Comparison of ENCODE assay signal across 15 cellular contexts in the genomic region with DNA sequence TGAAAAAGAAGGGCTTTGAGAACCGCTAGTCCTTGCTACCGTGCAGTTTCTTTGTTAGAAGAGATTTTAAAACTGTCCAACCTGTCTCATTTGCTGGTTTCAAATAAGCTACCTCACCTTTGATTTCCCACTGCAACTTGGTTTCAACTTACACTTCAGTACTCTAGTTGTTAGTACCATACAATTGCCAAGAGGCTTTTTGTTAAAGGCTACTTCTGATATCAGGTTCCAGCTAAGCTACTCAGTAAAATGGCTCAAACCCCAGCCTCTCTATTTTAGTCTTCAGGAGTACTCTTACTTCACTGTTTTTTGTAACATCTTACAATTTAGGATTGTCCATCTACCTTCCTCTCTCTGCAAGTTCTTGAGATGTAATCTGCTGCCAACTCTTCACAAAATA.
DNase-seq lines count a peak whose midpoint lies in the region.
"Had no signal": no experiment of that assay in that cellular context is flagged by ENCODE, and none has a peak within 500 bp of the region (broad histone marks: within the 10 kb centered on the region; RNA-seq: fewer than 3 reads in every experiment).

No MANE protein-coding gene starts in this region.

- DNase-seq in NCI-H1105 treated with DMSO at 0.1 percent for 48 hours (lab: John Stamatoyannopoulos, UW) (peak; percentile 5), NCI-H1105 (lab: John Stamatoyannopoulos, UW) (no peak), DMS79 treated with DMSO at 0.1 percent for 48 hours (lab: John Stamatoyannopoulos, UW) (peak; percentile 89), NCI-H2107 (lab: John Stamatoyannopoulos, UW) (peak; percentile 75), left kidney (ENCODE audit: low read depth, low spot score) (peak; percentile 54), NCI-H446 treated with DMSO at 0.1 percent for 48 hours (lab: John Stamatoyannopoulos, UW) (no peak), SW 1271 (lab: John Stamatoyannopoulos, UW) (no peak), SIG-M5 treated with dmso at 0.1 percent for 504 hours (lab: John Stamatoyannopoulos, UW; ENCODE audit: unreplicated experiment) (no peak)
- DNase-seq: 8988T, DMS 273 treated with DMSO at 0.1 percent for 48 hours, IMR-90, Kasumi-1, NCI-H1694, NCI-H524, OCI-M1 had no signal

Comparison
In these comparisons a context has a peak if more than half of its experiments do, and no peak if none do; other contexts are left out.
1. DNase-seq: peak in NCI-H1105 treated with DMSO at 0.1 percent for 48 hours (single experiment), DMS79 treated with DMSO at 0.1 percent for 48 hours (single experiment), NCI-H2107 (single experiment) and left kidney (single experiment); none in NCI-H1105 (single experiment), NCI-H446 treated with DMSO at 0.1 percent for 48 hours (single experiment), SW 1271 (0 of 2) and SIG-M5 treated with dmso at 0.1 percent for 504 hours (single experiment).